Comparison of ENCODE assay signal across 20 cellular contexts in genomic region chr5:134103998-134104612, GRCh38. TPM values are rescaled to one million over a fixed set of nuclear protein-coding genes. Genes with fewer than 3 reads are reported as not detected.
DNase-seq lines count a peak whose midpoint lies in the region; ATAC-seq, FAIRE-seq and TF ChIP-seq lines count a peak whose summit lies in the region.
"Had no signal": no experiment of that assay in that cellular context is flagged by ENCODE, and none has a peak within 500 bp of the region (broad histone marks: within the 10 kb centered on the region; RNA-seq: fewer than 3 reads in every experiment).

No MANE protein-coding gene starts in this region.

- no peaks in the 10 kb centered on the region for H3K9me3 Mint-ChIP-seq in CD8-positive, alpha-beta memory T cell
- H3K9me3 Mint-ChIP-seq in activated T-cell treated with anti-CD3 and anti-CD28 coated beads, Interleukin-2, amount 50 U/mL, for 72 hours: no peaks in the 10 kb centered on the region
- no peaks in the 10 kb centered on the region for H3K9me3 Mint-ChIP-seq in naive thymus-derived CD8-positive, alpha-beta T cell
- H3K9me3 Mint-ChIP-seq: CD14-positive monocyte had no signal

- H3K27ac Mint-ChIP-seq in CD8-positive, alpha-beta memory T cell: peak overlapping the region; percentile 93 to 98 (median 95)
- peak overlapping the region; percentile 55 for H3K27ac Mint-ChIP-seq in activated T-cell treated with anti-CD3 and anti-CD28 coated beads, Interleukin-2, amount 50 U/mL, for 72 hours
- H3K27ac Mint-ChIP-seq in naive thymus-derived CD8-positive, alpha-beta T cell: peak overlapping the region; percentile 95 to 99 (median 97)
- H3K27ac Mint-ChIP-seq: CD14-positive monocyte had no signal

- H3K36me3 ChIP-seq in BLaER1 treated with 17β-estradiol and CSF1 and Interleukin-3, amounts not matched to agents 10 nM and 100 nM: no peaks in the 10 kb centered on the region
- no peaks in the 10 kb centered on the region for H3K36me3 ChIP-seq in CD8-positive, alpha-beta memory T cell (ENCODE audit: insufficient read depth, low read length)
- H3K36me3 ChIP-seq: pancreas, tibial artery had no signal

- H3K4me3 ChIP-seq in BLaER1 treated with 17β-estradiol and CSF1 and Interleukin-3, amounts not matched to agents 10 nM and 100 nM: no peak overlapping the region
- peak overlapping the region; percentile 30 for H3K4me3 ChIP-seq in CD8-positive, alpha-beta memory T cell (ENCODE audit: low read length)
- H3K4me3 ChIP-seq: pancreas, skin epidermis, tibial artery had no signal

- H3K9ac ChIP-seq in BLaER1 treated with 17β-estradiol and CSF1 and Interleukin-3, amounts not matched to agents 10 nM and 100 nM: no peak overlapping the region

- no peaks in the 10 kb centered on the region for H3K9me3 ChIP-seq in BLaER1 treated with 17β-estradiol and CSF1 and Interleukin-3, amounts not matched to agents 10 nM and 100 nM (replicated peaks in 1 of 11)
- H3K9me3 ChIP-seq in CD8-positive, alpha-beta memory T cell (ENCODE audit: low read length): no peaks in the 10 kb centered on the region
- H3K9me3 ChIP-seq: pancreas, tibial artery had no signal

- no peaks in the 10 kb centered on the region for H3K27me3 Mint-ChIP-seq in CD8-positive, alpha-beta memory T cell
- no peaks in the 10 kb centered on the region for H3K27me3 Mint-ChIP-seq in activated T-cell treated with anti-CD3 and anti-CD28 coated beads, Interleukin-2, amount 50 U/mL, for 72 hours (ENCODE audit: low read depth)
- H3K27me3 Mint-ChIP-seq in naive thymus-derived CD8-positive, alpha-beta T cell: no peaks in the 10 kb centered on the region

- peak overlapping the region; percentile 71 to 90 (median 80) for H3K4me3 Mint-ChIP-seq in CD8-positive, alpha-beta memory T cell
- H3K4me3 Mint-ChIP-seq in activated T-cell treated with anti-CD3 and anti-CD28 coated beads, Interleukin-2, amount 50 U/mL, for 72 hours: peak overlapping the region; percentile 86
- peak overlapping the region; percentile 70 to 90 (median 82) for H3K4me3 Mint-ChIP-seq in naive thymus-derived CD8-positive, alpha-beta T cell
- H3K4me3 Mint-ChIP-seq: CD14-positive monocyte had no signal

- ATAC-seq in activated T-cell treated with anti-CD3 and anti-CD28 coated beads, Interleukin-2, amount 50 U/mL, for 72 hours (replicated peaks in 1 of 2): peak; percentile 22 to 26
- ATAC-seq in naive thymus-derived CD8-positive, alpha-beta T cell: no peak
- ATAC-seq in HG02763 (IDR thresholded peaks at IDR 0.05; ENCODE audit: unreplicated experiment): no peak
- ATAC-seq: pancreas had no signal

- no peaks in the 10 kb centered on the region for H3K36me3 Mint-ChIP-seq in CD8-positive, alpha-beta memory T cell
- no peaks in the 10 kb centered on the region for H3K36me3 Mint-ChIP-seq in activated T-cell treated with anti-CD3 and anti-CD28 coated beads, Interleukin-2, amount 50 U/mL, for 72 hours (ENCODE audit: insufficient read depth in 2 of 2)
- H3K36me3 Mint-ChIP-seq in naive thymus-derived CD8-positive, alpha-beta T cell: no peaks in the 10 kb centered on the region
- H3K36me3 Mint-ChIP-seq: CD14-positive monocyte had no signal

- FAIRE-seq in H54 (lab: Jason Lieb, UNC): no peak
- FAIRE-seq: keratinocyte, pancreas, RCC 7860 had no signal

- H4K20me1 ChIP-seq in BLaER1 treated with 17β-estradiol and CSF1 and Interleukin-3, amounts not matched to agents 10 nM and 100 nM: peaks cover 0 to 5% (median 0%) of the 10 kb centered on the region in 11 experiments; a peak in 2 of 22 replicates

- CTCF ChIA-PET in CD8-positive, alpha-beta memory T cell (lab: Charles Lee): interaction anchor here (1.0 to 7.9 kb wide), 4 partner anchors 20 to 184 kb away, joined by 3 to 70 read pairs (median 7); no protein-coding TSS in a partner anchor

- peak overlapping the region in 10 of 11 experiments; percentile 18 to 74 (median 54); a peak in 20 of 22 replicates for H3K4me2 ChIP-seq in BLaER1 treated with 17β-estradiol and CSF1 and Interleukin-3, amounts not matched to agents 10 nM and 100 nM

- peaks cover 34 to 42% (median 40%) of the 10 kb centered on the region in 10 experiments for H3K4me1 ChIP-seq in BLaER1 treated with 17β-estradiol and CSF1 and Interleukin-3, amounts not matched to agents 10 nM and 100 nM
- peaks cover 94% of the 10 kb centered on the region for H3K4me1 ChIP-seq in CD8-positive, alpha-beta memory T cell (ENCODE audit: insufficient read depth, low read length)
- H3K4me1 ChIP-seq: pancreas had no signal

- H3K4me1 Mint-ChIP-seq in CD8-positive, alpha-beta memory T cell: peaks cover 68 to 95% (median 84%) of the 10 kb centered on the region in 3 donors
- peaks cover 94% of the 10 kb centered on the region for H3K4me1 Mint-ChIP-seq in activated T-cell treated with anti-CD3 and anti-CD28 coated beads, Interleukin-2, amount 50 U/mL, for 72 hours (ENCODE audit: low read depth)
- peaks cover 49 to 96% (median 91%) of the 10 kb centered on the region in 4 donors for H3K4me1 Mint-ChIP-seq in naive thymus-derived CD8-positive, alpha-beta T cell

- TF ChIP-seq POLR2A in H54 (IDR thresholded peaks at IDR 0.05; ENCODE audit: low read depth, low read length): no peak

- no peaks in the 10 kb centered on the region; a peak in 1 of 22 replicates for H3K27me3 ChIP-seq in BLaER1 treated with 17β-estradiol and CSF1 and Interleukin-3, amounts not matched to agents 10 nM and 100 nM
- H3K27me3 ChIP-seq in CD8-positive, alpha-beta memory T cell (ENCODE audit: insufficient read depth, low read length, poor library complexity, severe bottlenecking): no peaks in the 10 kb centered on the region
- H3K27me3 ChIP-seq: pancreas, tibial artery had no signal

- POLR2A ChIA-PET in CD8-positive, alpha-beta memory T cell (lab: Charles Lee): interaction anchor here (0.5 to 1.4 kb wide), 4 partner anchors 31 to 97 kb away, joined by 3 to 7 read pairs (median 3); no protein-coding TSS in a partner anchor
- POLR2A ChIA-PET in naive thymus-derived CD8-positive, alpha-beta T cell (lab: Charles Lee): interaction anchor here (0.9 kb wide), 1 partner anchor 122 kb away, joined by 4 read pairs; the partner anchor contains the start of gene PPP2CA

- DNase-seq in CD8-positive, alpha-beta memory T cell: peak in 1 of 5 donors; percentile 21
- DNase-seq in activated T-cell treated with anti-CD3 and anti-CD28 coated beads, Interleukin-2, amount 50 U/mL, for 72 hours: peak; percentile 72 to 85
- DNase-seq in naive thymus-derived CD8-positive, alpha-beta T cell: no peak
- DNase-seq in H54 (ENCODE audit: insufficient read length, low spot score): no peak
- DNase-seq in glomerular visceral epithelial cell (ENCODE audit: extremely low spot score): no peak
- DNase-seq: amygdala, EL, midbrain, MV-4-11, NCI-H748 treated with DMSO at 0.1 percent for 48 hours, tibial artery had no signal

- no peak overlapping the region for H3K27ac ChIP-seq in BLaER1 treated with 17β-estradiol and CSF1 and Interleukin-3, amounts not matched to agents 10 nM and 100 nM
- H3K27ac ChIP-seq in CD8-positive, alpha-beta memory T cell (ENCODE audit: low read depth, low read length): no peak overlapping the region
- H3K27ac ChIP-seq: epithelial cell of prostate, pancreas, tibial artery had no signal

RNA-seq across cellular contexts. Expression of gene TCF7, which starts 10.4 kb away (rescaled TPM):
- 10 to 100 TPM; 85.2 to 89.7 TPM for total RNA-seq in CD8-positive, alpha-beta memory T cell
- 344 TPM for polyA plus RNA-seq in CD8-positive, alpha-beta memory T cell
- 100 to 1,000 TPM; 142 to 265 TPM for total RNA-seq in activated T-cell treated with anti-CD3 and anti-CD28 coated beads, Interleukin-2, amount 50 U/mL, for 72 hours
- 100 to 1,000 TPM; 910 to 911 TPM for total RNA-seq in naive thymus-derived CD8-positive, alpha-beta T cell
- polyA plus RNA-seq in naive thymus-derived CD8-positive, alpha-beta T cell: 100 to 1,000 TPM; 207 to 600 (median 328) TPM
- total RNA-seq: HT1080 had no signal

Comparison
In these comparisons a context has a peak if more than half of its experiments do, and no peak if none do; other contexts are left out.
1. DNase-seq: peak in activated T-cell treated with anti-CD3 and anti-CD28 coated beads, Interleukin-2, amount 50 U/mL, for 72 hours (2 of 2); none in naive thymus-derived CD8-positive, alpha-beta T cell (0 of 10), H54 (single experiment) and glomerular visceral epithelial cell (single experiment).
2. ATAC-seq: peak in activated T-cell treated with anti-CD3 and anti-CD28 coated beads, Interleukin-2, amount 50 U/mL, for 72 hours (2 of 2); none in naive thymus-derived CD8-positive, alpha-beta T cell (0 of 2) and HG02763 (single experiment).
3. Peak in every context shown above with its lines, with median percentiles within 50 percentile points of each other: H3K27ac Mint-ChIP-seq and H3K4me3 Mint-ChIP-seq.